8 cellular contexts compared by ENCODE assay signal in genomic region chr9:136339173-136339957, GRCh38. TPM values are rescaled to one million over a fixed set of nuclear protein-coding genes. Genes with fewer than 3 reads are reported as not detected.
DNase-seq lines count a peak whose midpoint lies in the region; ATAC-seq, FAIRE-seq and TF ChIP-seq lines count a peak whose summit lies in the region.

No MANE protein-coding gene starts in this region.

- dilution Hi-C loops in mammary epithelial cell (cut with HindIII; ENCODE audit: low sequenced_read_pairs): no loop called here

- H3K4me3 ChIP-seq in OCI-LY1 (ENCODE audit: low read depth, low read length, poor library complexity, severe bottlenecking) (no peak overlapping the region), mammary epithelial cell (replicated peaks in 1 of 3; ENCODE audit: insufficient read depth in 1 of 3, low read depth in 2 of 3, low read length in 3 of 3) (no peak overlapping the region), kidney epithelial cell (ENCODE audit: low read depth, low read length) (no peak overlapping the region), thoracic aorta (no peak overlapping the region)

- WGBS in mammary epithelial cell (ENCODE audit: low coverage, missing lambda C conversion rate): 42% methylated on average over 16 of the region's 32 CpGs

- H4K20me1 ChIP-seq in OCI-LY1 (ENCODE audit: insufficient read depth, low read length) (no peaks in the 10 kb centered on the region), mammary epithelial cell (ENCODE audit: insufficient read depth, low read length) (no peaks in the 10 kb centered on the region)

- no peak overlapping the region for H2AFZ ChIP-seq in OCI-LY1 (ENCODE audit: low read length)
- no peak overlapping the region for H2AFZ ChIP-seq in mammary epithelial cell (ENCODE audit: low read depth, low read length)

- no peaks in the 10 kb centered on the region for H3F3A ChIP-seq in OCI-LY1 (ENCODE audit: insufficient read depth, low read length)

- intact Hi-C loops in mammary epithelial cell (cut with micrococcal nuclease): loop anchor here (1.0 to 2.0 kb wide), 3 partner anchors 24 to 61 kb away; partner anchors contain the start of genes DNLZ and SNAPC4

- H3K9me3 ChIP-seq in OCI-LY1 (ENCODE audit: low read length) (no peaks in the 10 kb centered on the region), mammary epithelial cell (replicated peaks; ENCODE audit: insufficient read depth, low read length) (no peaks in the 10 kb centered on the region), thoracic aorta (no peaks in the 10 kb centered on the region)

- CTCF ChIA-PET in mammary epithelial cell (lab: Charles Lee; ENCODE audit: low non-redundant PET): interaction anchor here (0.6 to 1.0 kb wide), 3 partner anchors 61 to 330 kb away, joined by 3 to 5 read pairs (median 3); no protein-coding TSS in a partner anchor

- DNase-seq in C1 segment of cervical spinal cord (lab: John Stamatoyannopoulos, UW): peak in 10 of 14 donors; percentile 10 to 80 (median 46)
- DNase-seq in GM12892 (ENCODE audit: insufficient read length): peak; percentile 80
- peak; percentile 38 for DNase-seq in mammary epithelial cell
- DNase-seq in kidney epithelial cell (ENCODE audit: low read depth): no peak
- no peak for DNase-seq in thoracic aorta (ENCODE audit: low spot score)
- no peak for DNase-seq in NCI-H2227 treated with DMSO at 0.1 percent for 48 hours (lab: John Stamatoyannopoulos, UW)

- no peak overlapping the region for H3K4me2 ChIP-seq in OCI-LY1 (ENCODE audit: low read length)
- H3K4me2 ChIP-seq in mammary epithelial cell (ENCODE audit: insufficient read depth, low read depth, low read length): no peak overlapping the region

- no TSS peak for BruUV-seq in mammary epithelial cell (replicated peaks; lab: Mats Ljungman, UMichigan)

- no peak for TF ChIP-seq POLR2A in GM12892 (IDR thresholded peaks at IDR 0.05; ENCODE audit: low read depth, low read length)

- H3K9ac ChIP-seq in OCI-LY1 (ENCODE audit: low read length) (no peak overlapping the region), mammary epithelial cell (ENCODE audit: insufficient read depth, low read length) (no peak overlapping the region)

- peak; percentile 97 for TF ChIP-seq CTCF in OCI-LY1 (IDR thresholded peaks at IDR 0.05; ENCODE audit: low read length)
- TF ChIP-seq CTCF in mammary epithelial cell (conservative IDR thresholded peaks at IDR 0.05 in 1 of 2, IDR thresholded peaks at IDR 0.05 in 1 of 2; ENCODE audit: extremely low read depth in 1 of 2, insufficient read depth in 1 of 2, low read depth in 1 of 2, low read length in 2 of 2): peak; percentile 93
- TF ChIP-seq CTCF in kidney epithelial cell (IDR thresholded peaks at IDR 0.05; ENCODE audit: insufficient read depth, low read length, poor library complexity, severe bottlenecking): peak; percentile 97
- peak; percentile 74 for TF ChIP-seq CTCF in thoracic aorta (IDR thresholded peaks at IDR 0.05)

- H3K27me3 ChIP-seq in OCI-LY1 (ENCODE audit: insufficient read depth, low read length) (peaks cover 25% of the 10 kb centered on the region), mammary epithelial cell (ENCODE audit: insufficient read depth, low read length) (no peaks in the 10 kb centered on the region), kidney epithelial cell (ENCODE audit: control insufficient read depth, insufficient read depth, low read length) (no peaks in the 10 kb centered on the region), thoracic aorta (replicated peaks; ENCODE audit: insufficient read depth) (no peaks in the 10 kb centered on the region)

- no peaks in the 10 kb centered on the region for H3K36me3 ChIP-seq in OCI-LY1 (ENCODE audit: insufficient read depth, low read length)
- no peaks in the 10 kb centered on the region for H3K36me3 ChIP-seq in mammary epithelial cell (ENCODE audit: insufficient read depth, low read length)
- no peaks in the 10 kb centered on the region for H3K36me3 ChIP-seq in kidney epithelial cell (ENCODE audit: control insufficient read depth, insufficient read depth, low read length)
- H3K36me3 ChIP-seq in thoracic aorta: peaks cover 32% of the 10 kb centered on the region

- FAIRE-seq in GM12892 (lab: Jason Lieb, UNC): peak; percentile 85

- H3K27ac ChIP-seq in OCI-LY1 (ENCODE audit: low read depth, low read length, poor library complexity, severe bottlenecking): no peak overlapping the region
- H3K27ac ChIP-seq in mammary epithelial cell (ENCODE audit: insufficient read depth, low read depth, low read length): no peak overlapping the region
- no peak overlapping the region for H3K27ac ChIP-seq in thoracic aorta

- H3K79me2 ChIP-seq in OCI-LY1 (ENCODE audit: insufficient read depth, low read length): no peaks in the 10 kb centered on the region
- H3K79me2 ChIP-seq in mammary epithelial cell (ENCODE audit: insufficient read depth, low read length): no peaks in the 10 kb centered on the region

- in situ Hi-C loops in mammary epithelial cell (cut with MboI; ENCODE audit: low sequenced_read_pairs in 2 of 2): loop anchor here in 1 of 2 donors (25.0 kb wide), 1 partner anchor 298 kb away; no protein-coding TSS in a partner anchor

- H3K4me1 ChIP-seq in OCI-LY1 (ENCODE audit: insufficient read depth, low read length, severe bottlenecking): no peaks in the 10 kb centered on the region
- H3K4me1 ChIP-seq in mammary epithelial cell (ENCODE audit: insufficient read depth, low read length): peaks cover 14% of the 10 kb centered on the region
- peaks cover 0 to 13% of the 10 kb centered on the region in 2 donors for H3K4me1 ChIP-seq in thoracic aorta (ENCODE audit: control insufficient read depth in 1 of 2, low read depth in 2 of 2)

- ATAC-seq in thoracic aorta (ENCODE audit: insufficient number of reproducible peaks, low FRiP score, low read depth) (no peak), HG03095 (IDR thresholded peaks at IDR 0.05; ENCODE audit: unreplicated experiment) (no peak)

- H3K9me2 ChIP-seq in OCI-LY1 (ENCODE audit: low read depth, low read length): no peaks in the 10 kb centered on the region

RNA-seq across cellular contexts. Expression of gene GPSM1, which starts 12.0 kb away (rescaled TPM):
- polyA plus RNA-seq in GM12892 (2012; ENCODE audit: missing spikeins): not detected
- total RNA-seq in mammary epithelial cell: 10 to 100 TPM; 34.3 to 34.4 TPM
- 9.1 TPM for polyA plus RNA-seq in mammary epithelial cell
- 2.2 TPM for polyA minus RNA-seq in mammary epithelial cell
- total RNA-seq in kidney epithelial cell: 31.8 and 41.3 TPM in 2 replicates
- 10 to 100 TPM; 29.2 to 33.6 TPM for total RNA-seq in thoracic aorta

RNA-seq across cellular contexts. Expression of gene DNLZ, which starts 24.2 kb away (rescaled TPM):
- polyA plus RNA-seq in GM12892 (2012; ENCODE audit: missing spikeins): 2.3 TPM
- total RNA-seq in mammary epithelial cell (10 to 100 TPM; 11.7 to 33.9 TPM), kidney epithelial cell (24.3 and 27.5 TPM in 2 replicates), thoracic aorta (10 to 100 TPM; 39.4 to 41.3 TPM)
- polyA plus RNA-seq in mammary epithelial cell: 13.8 TPM
- not detected for polyA minus RNA-seq in mammary epithelial cell

RNA-seq across cellular contexts. Expression of gene CARD9, which starts 34.1 kb away (rescaled TPM):
- polyA plus RNA-seq in GM12892 (2012; ENCODE audit: missing spikeins): 2.7 TPM
- total RNA-seq in mammary epithelial cell: 1 to 10 TPM in 1 of 2 donors, under 1 TPM in 1; 0.47 to 1.0 TPM
- polyA plus RNA-seq in mammary epithelial cell: 0.14 TPM
- not detected for polyA minus RNA-seq in mammary epithelial cell
- 1.9 and 2.0 TPM in 2 replicates for total RNA-seq in kidney epithelial cell
- total RNA-seq in thoracic aorta: 1 to 10 TPM; 1.4 to 6.6 TPM

RNA-seq across cellular contexts. Expression of gene CCDC187, which starts 35.5 kb away (rescaled TPM):
- polyA plus RNA-seq in GM12892 (2012; ENCODE audit: missing spikeins): not detected
- under 1 TPM in 1 of 2 donors, not detected in 1; 0.05 TPM for total RNA-seq in mammary epithelial cell
- polyA plus RNA-seq in mammary epithelial cell: not detected
- polyA minus RNA-seq in mammary epithelial cell: not detected
- total RNA-seq in kidney epithelial cell: under 0.01 and 0.04 TPM in 2 replicates
- total RNA-seq in thoracic aorta: not detected

Comparison
In these comparisons a context has a peak if more than half of its experiments do, and no peak if none do; other contexts are left out.
1. DNase-seq: peak in C1 segment of cervical spinal cord (10 of 14), GM12892 (single experiment) and mammary epithelial cell (single experiment); none in kidney epithelial cell (single experiment), thoracic aorta (single experiment) and NCI-H2227 treated with DMSO at 0.1 percent for 48 hours (single experiment).
2. Peak in every context shown above with its lines, with median percentiles within 50 percentile points of each other: CTCF ChIP-seq.